In genomic region chr4:98484031-98484430, GRCh38 we compare ENCODE assay signal across 14 cellular contexts.
A peak's percentile ranks its signal among the peaks of the same experiment; 100 is the strongest.
DNase-seq lines count a peak whose midpoint lies in the region; ATAC-seq, FAIRE-seq and TF ChIP-seq lines count a peak whose summit lies in the region.
"Had no signal": no experiment of that assay in that cellular context is flagged by ENCODE, and none has a peak within 500 bp of the region (broad histone marks: within the 10 kb centered on the region; RNA-seq: fewer than 3 reads in every experiment).

No MANE protein-coding gene starts in this region.

- no peak for FAIRE-seq in kidney (lab: Jason Lieb, UNC)

- H3K27ac Mint-ChIP-seq in CD4-positive, alpha-beta T cell = peak overlapping the region; percentile 4
- H3K27ac Mint-ChIP-seq in activated T-helper 1 cell treated with anti-CD3 and anti-CD28 coated beads, Interleukin-12 subunit alpha, Interleukin-12 subunit beta, Interleukin-2, Interleukin-4 antibody, amounts not matched to agents 30 ng/mL and 10 ng/mL and 1 ng/mL, durations not matched to agents 14 hours and 24 hours and 36 hours = peak overlapping the region; percentile 98
- H3K27ac Mint-ChIP-seq: CD14-positive monocyte, GM23338 had no signal

- H3K4me3 ChIP-seq in heart right ventricle (no peak overlapping the region), kidney (ENCODE audit: low read length in 2 of 2) (no peak overlapping the region)
- H3K4me3 ChIP-seq: GM23338, prostate gland had no signal

- CTCF ChIA-PET in CD4-positive, alpha-beta T cell (lab: Charles Lee) = no interaction called here

- H3K36me3 ChIP-seq in heart right ventricle (no peaks in the 10 kb centered on the region), kidney (ENCODE audit: control insufficient read depth in 1 of 2, insufficient read depth in 2 of 2, low read length in 2 of 2) (no peaks in the 10 kb centered on the region)
- H3K36me3 ChIP-seq: prostate gland had no signal

- H3K27me3 ChIP-seq in CD4-positive, alpha-beta T cell (ENCODE audit: control insufficient read depth, insufficient read depth, low read length) = no peaks in the 10 kb centered on the region
- no peaks in the 10 kb centered on the region for H3K27me3 ChIP-seq in heart right ventricle

- no peaks in the 10 kb centered on the region for H3K27me3 Mint-ChIP-seq in CD4-positive, alpha-beta T cell
- no peaks in the 10 kb centered on the region for H3K27me3 Mint-ChIP-seq in activated T-helper 1 cell treated with anti-CD3 and anti-CD28 coated beads, Interleukin-12 subunit alpha, Interleukin-12 subunit beta, Interleukin-2, Interleukin-4 antibody, amounts not matched to agents 30 ng/mL and 10 ng/mL and 1 ng/mL, durations not matched to agents 14 hours and 24 hours and 36 hours (ENCODE audit: insufficient read depth)

- intact Hi-C loops in CD4-positive, alpha-beta T cell (cut with DNase I, micrococcal nuclease) = no loop called here
- intact Hi-C loops in activated T-helper 1 cell treated with anti-CD3 and anti-CD28 coated beads, Interleukin-12 subunit alpha, Interleukin-12 subunit beta, Interleukin-2, Interleukin-4 antibody, amounts not matched to agents 30 ng/mL and 10 ng/mL and 1 ng/mL, durations not matched to agents 14 hours and 24 hours and 36 hours (cut with micrococcal nuclease) = loop anchor here (5.0 to 10.0 kb wide), 2 partner anchors 513 to 1461 kb away; partner anchors contain the start of genes DNAJB14 and METAP1
- intact Hi-C loops in heart right ventricle (cut with DNase I) (no loop called here), kidney (cut with DNase I) (no loop called here)

- H3K4me1 Mint-ChIP-seq in CD4-positive, alpha-beta T cell (ENCODE audit: low read depth) = peaks cover 56% of the 10 kb centered on the region
- peaks cover 90% of the 10 kb centered on the region for H3K4me1 Mint-ChIP-seq in activated T-helper 1 cell treated with anti-CD3 and anti-CD28 coated beads, Interleukin-12 subunit alpha, Interleukin-12 subunit beta, Interleukin-2, Interleukin-4 antibody, amounts not matched to agents 30 ng/mL and 10 ng/mL and 1 ng/mL, durations not matched to agents 14 hours and 24 hours and 36 hours (ENCODE audit: low read depth)
- H3K4me1 Mint-ChIP-seq: CD14-positive monocyte had no signal

- H3K9me3 ChIP-seq in CD4-positive, alpha-beta T cell (ENCODE audit: control insufficient read depth, low read length) = no peaks in the 10 kb centered on the region
- H3K9me3 ChIP-seq in heart right ventricle (no peaks in the 10 kb centered on the region), kidney (ENCODE audit: control insufficient read depth in 1 of 2, low read length in 2 of 2) (no peaks in the 10 kb centered on the region)
- H3K9me3 ChIP-seq: prostate gland had no signal

- DNase-seq in CD4-positive, alpha-beta T cell = no peak
- DNase-seq in ELR (ENCODE audit: low read depth) (peak; percentile 55), glomerular visceral epithelial cell (ENCODE audit: extremely low spot score) (peak; percentile 42), heart right ventricle (no peak), kidney (no peak)
- no peak for DNase-seq in activated T-helper 1 cell treated with anti-CD3 and anti-CD28 coated beads, Interleukin-12 subunit alpha, Interleukin-12 subunit beta, Interleukin-2, Interleukin-4 antibody, amounts not matched to agents 30 ng/mL and 10 ng/mL and 1 ng/mL, durations not matched to agents 14 hours and 24 hours and 36 hours (ENCODE audit: low spot score)
- DNase-seq: DND-41, NCI-H1048, SHP77 had no signal

- TF ChIP-seq CTCF in CD4-positive, alpha-beta T cell (IDR thresholded peaks at IDR 0.05) = no peak
- TF ChIP-seq CTCF in heart right ventricle (IDR thresholded peaks at IDR 0.05) (no peak), kidney (IDR thresholded peaks at IDR 0.05; ENCODE audit: borderline replicate concordance, extremely low read depth, insufficient read depth) (no peak)

- no peak overlapping the region for H3K27ac ChIP-seq in CD4-positive, alpha-beta T cell (ENCODE audit: low read depth, low read length)
- no peak overlapping the region for H3K27ac ChIP-seq in heart right ventricle
- H3K27ac ChIP-seq in kidney (ENCODE audit: low read depth in 2 of 2, low read length in 2 of 2) = no peak overlapping the region
- H3K27ac ChIP-seq: prostate gland had no signal

- H3K9ac ChIP-seq in kidney (ENCODE audit: low read length in 2 of 2) = no peak overlapping the region

- WGBS in heart right ventricle, 2 donors = 72 to 78% methylated on average over 3 of the region's 3 CpGs

- no peaks in the 10 kb centered on the region for H3K4me1 ChIP-seq in heart right ventricle
- H3K4me1 ChIP-seq in kidney (ENCODE audit: control insufficient read depth in 1 of 2, insufficient read depth in 1 of 2, low read depth in 1 of 2, low read length in 2 of 2) = no peaks in the 10 kb centered on the region
- H3K4me1 ChIP-seq: prostate gland had no signal

- no peak overlapping the region for H3K4me3 Mint-ChIP-seq in CD4-positive, alpha-beta T cell
- peak overlapping the region; percentile 3 for H3K4me3 Mint-ChIP-seq in activated T-helper 1 cell treated with anti-CD3 and anti-CD28 coated beads, Interleukin-12 subunit alpha, Interleukin-12 subunit beta, Interleukin-2, Interleukin-4 antibody, amounts not matched to agents 30 ng/mL and 10 ng/mL and 1 ng/mL, durations not matched to agents 14 hours and 24 hours and 36 hours
- H3K4me3 Mint-ChIP-seq: CD14-positive monocyte, GM23338 had no signal

- peaks cover 9% of the 10 kb centered on the region for H3K36me3 Mint-ChIP-seq in CD4-positive, alpha-beta T cell (ENCODE audit: low read depth)
- H3K36me3 Mint-ChIP-seq in activated T-helper 1 cell treated with anti-CD3 and anti-CD28 coated beads, Interleukin-12 subunit alpha, Interleukin-12 subunit beta, Interleukin-2, Interleukin-4 antibody, amounts not matched to agents 30 ng/mL and 10 ng/mL and 1 ng/mL, durations not matched to agents 14 hours and 24 hours and 36 hours (ENCODE audit: low read depth) = peaks cover 31% of the 10 kb centered on the region
- H3K36me3 Mint-ChIP-seq: CD14-positive monocyte had no signal

- POLR2A ChIA-PET in CD4-positive, alpha-beta T cell (lab: Charles Lee) = no interaction called here

- no peak for ATAC-seq in CD4-positive, alpha-beta T cell (ENCODE audit: poor library complexity)
- no peak for ATAC-seq in HG02981 (IDR thresholded peaks at IDR 0.05; ENCODE audit: unreplicated experiment)
- ATAC-seq in heart right ventricle = no peak
- ATAC-seq: GM23338, left lobe of liver had no signal

- no peaks in the 10 kb centered on the region for H3K9me3 Mint-ChIP-seq in CD4-positive, alpha-beta T cell
- H3K9me3 Mint-ChIP-seq in activated T-helper 1 cell treated with anti-CD3 and anti-CD28 coated beads, Interleukin-12 subunit alpha, Interleukin-12 subunit beta, Interleukin-2, Interleukin-4 antibody, amounts not matched to agents 30 ng/mL and 10 ng/mL and 1 ng/mL, durations not matched to agents 14 hours and 24 hours and 36 hours = no peaks in the 10 kb centered on the region
- H3K9me3 Mint-ChIP-seq: GM23338 had no signal

Comparison
In these comparisons a context has a peak if more than half of its experiments do, and no peak if none do; other contexts are left out.
1. DNase-seq: peak in ELR (single experiment) and glomerular visceral epithelial cell (single experiment); none in CD4-positive, alpha-beta T cell (0 of 10), activated T-helper 1 cell treated with anti-CD3 and anti-CD28 coated beads, Interleukin-12 subunit alpha, Interleukin-12 subunit beta, Interleukin-2, Interleukin-4 antibody, amounts not matched to agents 30 ng/mL and 10 ng/mL and 1 ng/mL, durations not matched to agents 14 hours and 24 hours and 36 hours (single experiment), heart right ventricle (0 of 2) and kidney (single experiment).